In the genomic region with DNA sequence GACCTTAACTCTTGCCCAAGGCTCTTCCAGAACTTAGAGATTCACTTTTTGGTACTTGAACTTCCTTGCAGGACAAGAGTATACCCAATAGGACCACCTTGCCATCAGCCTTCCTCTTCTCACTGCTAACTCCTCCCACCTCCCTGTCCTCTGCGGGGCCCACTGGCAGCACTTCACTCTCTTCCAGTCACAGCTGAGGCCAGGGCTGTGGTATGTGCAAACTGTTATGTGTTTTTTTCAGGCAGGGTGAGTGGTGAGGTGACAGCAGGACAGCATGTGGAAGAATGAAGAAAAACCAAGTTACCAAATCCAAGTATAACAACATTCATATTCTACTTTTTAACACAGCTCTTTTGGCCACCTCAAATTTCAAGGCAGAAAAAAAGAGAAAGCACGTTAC, we compare ENCODE assay signal across 14 cellular contexts.
"Had no signal": no experiment of that assay in that cellular context is flagged by ENCODE, and none has a peak within 500 bp of the region (broad histone marks: within the 10 kb centered on the region; RNA-seq: fewer than 3 reads in every experiment).

No MANE protein-coding gene starts in this region.

- H3K9me3 ChIP-seq: ascending aorta, colonic mucosa, thyroid gland had no signal

- H3K4me3 ChIP-seq: ascending aorta, colonic mucosa, skin epidermis, thyroid gland had no signal

- H3K4me1 ChIP-seq: ascending aorta, colonic mucosa had no signal

- ATAC-seq: activated CD4-positive, alpha-beta T cell treated with anti-CD3 and anti-CD28 coated beads for 36 hours; left colon; natural killer cell treated with Interleukin-12 subunit alpha and Interleukin-12 subunit beta and Interleukin-15 and Interleukin-18, amount 100 ng/mL, for 72 hours had no signal

- H3K27me3 ChIP-seq: ascending aorta, colonic mucosa, thyroid gland had no signal

- H3K36me3 ChIP-seq: ascending aorta, colonic mucosa, thyroid gland had no signal

- DNase-seq: activated CD4-positive, alpha-beta memory T cell treated with anti-CD3 and anti-CD28 coated beads, Interleukin-2, amount 10 ng/mL, durations not matched to agents 7 days and 5 days; activated CD4-positive, alpha-beta T cell treated with anti-CD3 and anti-CD28 coated beads for 36 hours; activated naive CD8-positive, alpha-beta T cell treated with anti-CD3 and anti-CD28 coated beads, Interleukin-2, amount 10 ng/mL, durations not matched to agents 7 days and 5 days; activated T-cell treated with anti-CD3 and anti-CD28 coated beads, Interleukin-2, amount 50 U/mL, for 48 hours; colonic mucosa; effector CD8-positive, alpha-beta T cell; left colon; mammary epithelial cell; T-helper 9 cell; thyroid gland had no signal

- FAIRE-seq: bronchial epithelial cell had no signal

- H3K27ac ChIP-seq: ascending aorta, colonic mucosa, thyroid gland had no signal
